ENCODE assay signal across 9 cellular contexts in the genomic region with DNA sequence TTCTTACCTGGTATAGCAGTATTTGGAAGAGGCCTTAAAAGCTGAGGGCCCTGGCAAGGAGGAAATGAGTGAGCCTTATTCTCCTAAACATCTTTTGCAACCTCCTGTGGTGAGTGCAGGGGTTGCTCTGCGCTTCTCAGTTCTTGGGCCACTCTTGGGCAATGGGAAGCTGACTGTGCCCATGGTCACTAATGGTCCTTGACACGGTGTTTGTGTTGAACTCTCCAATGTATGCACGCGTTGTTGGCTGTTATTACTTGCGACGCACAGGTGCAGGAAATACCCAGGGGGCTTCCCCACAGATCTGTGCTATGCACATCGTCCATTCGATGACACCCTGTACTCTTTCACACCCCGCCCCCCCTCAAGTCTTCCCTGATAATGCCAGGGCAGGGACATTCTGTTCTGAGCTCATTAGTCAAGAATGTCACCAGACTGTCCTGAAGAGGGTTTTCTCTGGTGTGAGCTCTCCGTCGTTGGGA.
DNase-seq lines count a peak whose midpoint lies in the region; ATAC-seq, FAIRE-seq and TF ChIP-seq lines count a peak whose summit lies in the region.
"Had no signal": no experiment of that assay in that cellular context is flagged by ENCODE, and none has a peak within 500 bp of the region (broad histone marks: within the 10 kb centered on the region; RNA-seq: fewer than 3 reads in every experiment).

No MANE protein-coding gene starts in this region.

- intact Hi-C loops in OCI-LY7 (cut with micrococcal nuclease; ENCODE audit: unreplicated experiment) = no loop called here

- no peak for TF ChIP-seq RAD21 in A549 (conservative IDR thresholded peaks at IDR 0.05 in 1 of 2, IDR thresholded peaks at IDR 0.05 in 1 of 2)

- ATAC-seq in A549 (0 out of 6 replicates have a peak, but pooled peaks of 1 of the 2 experiments have one; percentile 7), GM19023 (IDR thresholded peaks at IDR 0.05; ENCODE audit: unreplicated experiment) (peak; percentile 80), HG02943 (IDR thresholded peaks at IDR 0.05; ENCODE audit: low read depth, unreplicated experiment) (peak; percentile 60)

- no peak overlapping the region for H3K4me3 ChIP-seq in A549
- H3K4me3 ChIP-seq in OCI-LY7 (ENCODE audit: low read depth, low read length, poor library complexity, severe bottlenecking) = no peak overlapping the region
- H3K4me3 ChIP-seq in CD8-positive, alpha-beta memory T cell (ENCODE audit: low read length) = no peak overlapping the region

- no peaks in the 10 kb centered on the region for H4K20me1 ChIP-seq in OCI-LY7 (ENCODE audit: insufficient read depth, low read length)

- H3K79me2 ChIP-seq in OCI-LY7 (ENCODE audit: insufficient read depth, low read depth, low read length) = no peaks in the 10 kb centered on the region

- no peak overlapping the region for H3K27ac Mint-ChIP-seq in CD8-positive, alpha-beta memory T cell

- DNase-seq in A549 (ENCODE audit: low read depth in 1 of 2, low spot score in 1 of 2) (peak in 1 of 2 experiments; percentile 66), OCI-LY7 (ENCODE audit: low spot score) (peak; percentile 12), NCI-H128 (lab: John Stamatoyannopoulos, UW; ENCODE audit: unreplicated experiment) (no peak), ureter (ENCODE audit: low spot score) (no peak), NCI-H345 treated with DMSO at 0.1 percent for 48 hours (lab: John Stamatoyannopoulos, UW; ENCODE audit: unreplicated experiment) (no peak)
- DNase-seq in CD8-positive, alpha-beta memory T cell = no peak
- DNase-seq: RPMI8226 had no signal

- no peak overlapping the region for H2AFZ ChIP-seq in OCI-LY7 (ENCODE audit: low read length)

- H3K27ac ChIP-seq in A549 (peak overlapping the region; percentile 71 to 92), OCI-LY7 (ENCODE audit: low read depth, low read length, poor library complexity, severe bottlenecking) (no peak overlapping the region)
- H3K27ac ChIP-seq in CD8-positive, alpha-beta memory T cell (ENCODE audit: low read depth, low read length) = no peak overlapping the region

- H3K9me3 Mint-ChIP-seq in CD8-positive, alpha-beta memory T cell = no peaks in the 10 kb centered on the region

- POLR2A ChIA-PET in A549 (lab: Yijun Ruan, JAX) = interaction anchor here (1.1 kb wide), 1 partner anchor 79 kb away, joined by 3 read pairs; no protein-coding TSS in a partner anchor
- POLR2A ChIA-PET in OCI-LY7 (lab: Charles Lee) = interaction anchor here (0.6 kb wide), 2 partner anchors 137 to 304 kb away, joined by 3 read pairs; no protein-coding TSS in a partner anchor
- POLR2A ChIA-PET in CD8-positive, alpha-beta memory T cell (lab: Charles Lee) = no interaction called here

- no peaks in the 10 kb centered on the region for H3K27me3 ChIP-seq in CD8-positive, alpha-beta memory T cell (ENCODE audit: insufficient read depth, low read length, poor library complexity, severe bottlenecking)

- TF ChIP-seq EP300 in A549 (IDR thresholded peaks at IDR 0.05) = no peak

- H3K4me1 ChIP-seq in A549 (peaks cover 63% of the 10 kb centered on the region), OCI-LY7 (ENCODE audit: insufficient read depth, low read length, poor library complexity, severe bottlenecking) (no peaks in the 10 kb centered on the region)
- no peaks in the 10 kb centered on the region for H3K4me1 ChIP-seq in CD8-positive, alpha-beta memory T cell (ENCODE audit: insufficient read depth, low read length)

- no peak overlapping the region for H3K4me3 Mint-ChIP-seq in CD8-positive, alpha-beta memory T cell

- no peak for TF ChIP-seq CTCF in A549 (IDR thresholded peaks at IDR 0.05)
- no peak for TF ChIP-seq CTCF in OCI-LY7 (conservative IDR thresholded peaks at IDR 0.05; ENCODE audit: low read length)

- peaks cover 0 to 1% (median 0%) of the 10 kb centered on the region in 3 donors for H3K36me3 Mint-ChIP-seq in CD8-positive, alpha-beta memory T cell

- TF ChIP-seq POLR2A in A549 (IDR thresholded peaks at IDR 0.05; ENCODE audit: low read length) = no peak

- H3K36me3 ChIP-seq in OCI-LY7 (ENCODE audit: insufficient read depth, low read length) = no peaks in the 10 kb centered on the region
- H3K36me3 ChIP-seq in CD8-positive, alpha-beta memory T cell (ENCODE audit: insufficient read depth, low read length) = no peaks in the 10 kb centered on the region

- FAIRE-seq in A549 (lab: Jason Lieb, UNC) = no peak

- no TSS peak for BruUV-seq in OCI-LY7 (replicated peaks; lab: Mats Ljungman, UMichigan)

- CTCF ChIA-PET in A549 (lab: Yijun Ruan, JAX) = interaction anchor here (1.0 kb wide), 1 partner anchor 112 kb away, joined by 3 read pairs; no protein-coding TSS in a partner anchor
- CTCF ChIA-PET in OCI-LY7 (lab: Charles Lee; ENCODE audit: unreplicated experiment) = no interaction called here
- CTCF ChIA-PET in CD8-positive, alpha-beta memory T cell (lab: Charles Lee) = no interaction called here

- H3K4me2 ChIP-seq in A549 (peak overlapping the region; percentile 63; the same call in 1 of the 3 replicates), OCI-LY7 (ENCODE audit: low read length) (no peak overlapping the region)

- 75% methylated on average over 11 of the region's 11 CpGs for WGBS in A549 (ENCODE audit: missing lambda C conversion rate)

- H3K9me3 ChIP-seq in A549 (no peaks in the 10 kb centered on the region), OCI-LY7 (ENCODE audit: low read length) (no peaks in the 10 kb centered on the region)
- H3K9me3 ChIP-seq in CD8-positive, alpha-beta memory T cell (ENCODE audit: low read length) = no peaks in the 10 kb centered on the region

- no peaks in the 10 kb centered on the region for H3K4me1 Mint-ChIP-seq in CD8-positive, alpha-beta memory T cell

- no peaks in the 10 kb centered on the region for H3K9me2 ChIP-seq in OCI-LY7 (ENCODE audit: insufficient read depth, low read length)

- peaks cover 0 to 2% of the 10 kb centered on the region in 2 donors for H3K27me3 Mint-ChIP-seq in CD8-positive, alpha-beta memory T cell

TF ChIP-seq in A549, 52 proteins besides CTCF, POLR2A, EP300 and RAD21:
- no peak for TF ChIP-seq CEBPB (IDR thresholded peaks at IDR 0.05)
- TF ChIP-seq RNF2 (IDR thresholded peaks at IDR 0.05; ENCODE audit: borderline replicate concordance, low read depth) = no peak
- TF ChIP-seq, protein P1, sequence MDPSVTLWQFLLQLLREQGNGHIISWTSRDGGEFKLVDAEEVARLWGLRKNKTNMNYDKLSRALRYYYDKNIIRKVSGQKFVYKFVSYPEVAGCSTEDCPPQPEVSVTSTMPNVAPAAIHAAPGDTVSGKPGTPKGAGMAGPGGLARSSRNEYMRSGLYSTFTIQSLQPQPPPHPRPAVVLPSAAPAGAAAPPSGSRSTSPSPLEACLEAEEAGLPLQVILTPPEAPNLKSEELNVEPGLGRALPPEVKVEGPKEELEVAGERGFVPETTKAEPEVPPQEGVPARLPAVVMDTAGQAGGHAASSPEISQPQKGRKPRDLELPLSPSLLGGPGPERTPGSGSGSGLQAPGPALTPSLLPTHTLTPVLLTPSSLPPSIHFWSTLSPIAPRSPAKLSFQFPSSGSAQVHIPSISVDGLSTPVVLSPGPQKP (IDR thresholded peaks at IDR 0.05; ENCODE audit: low read depth, low read length) = no peak
- no peak for TF ChIP-seq MYC (IDR thresholded peaks at IDR 0.05; ENCODE audit: borderline replicate concordance, low read length)
- TF ChIP-seq CBX2 (IDR thresholded peaks at IDR 0.05; ENCODE audit: borderline replicate concordance, low read depth) = no peak
- no peak for TF ChIP-seq FOSB (CRISPR knock-in tag; IDR thresholded peaks at IDR 0.05)
- TF ChIP-seq RCOR1 (IDR thresholded peaks at IDR 0.05; ENCODE audit: low read depth, low read length) = no peak
- TF ChIP-seq FOXS1 (CRISPR knock-in tag; IDR thresholded peaks at IDR 0.05) = no peak
- TF ChIP-seq, protein P2, sequence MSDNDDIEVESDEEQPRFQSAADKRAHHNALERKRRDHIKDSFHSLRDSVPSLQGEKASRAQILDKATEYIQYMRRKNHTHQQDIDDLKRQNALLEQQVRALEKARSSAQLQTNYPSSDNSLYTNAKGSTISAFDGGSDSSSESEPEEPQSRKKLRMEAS (IDR thresholded peaks at IDR 0.05) = no peak
- no peak for TF ChIP-seq FOSL2 (IDR thresholded peaks at IDR 0.05)
- no peak for TF ChIP-seq FOSL2 (CRISPR knock-in tag; IDR thresholded peaks at IDR 0.05)
- no peak; the same call in 2 of the 3 replicates for TF ChIP-seq SMC3 (IDR thresholded peaks at IDR 0.05)
- TF ChIP-seq, protein P3, sequence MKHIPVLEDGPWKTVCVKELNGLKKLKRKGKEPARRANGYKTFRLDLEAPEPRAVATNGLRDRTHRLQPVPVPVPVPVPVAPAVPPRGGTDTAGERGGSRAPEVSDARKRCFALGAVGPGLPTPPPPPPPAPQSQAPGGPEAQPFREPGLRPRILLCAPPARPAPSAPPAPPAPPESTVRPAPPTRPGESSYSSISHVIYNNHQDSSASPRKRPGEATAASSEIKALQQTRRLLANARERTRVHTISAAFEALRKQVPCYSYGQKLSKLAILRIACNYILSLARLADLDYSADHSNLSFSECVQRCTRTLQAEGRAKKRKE (CRISPR knock-in tag; IDR thresholded peaks at IDR 0.05; ENCODE audit: low read depth) = no peak
- TF ChIP-seq HOXB5 (CRISPR knock-in tag; IDR thresholded peaks at IDR 0.05) = no peak
- TF ChIP-seq ZFP36 (IDR thresholded peaks at IDR 0.05; ENCODE audit: borderline replicate concordance, partially characterized antibody) = no peak

Comparison
In these comparisons a context has a peak if more than half of its experiments do, and no peak if none do; other contexts are left out.
1. H3K27ac ChIP-seq: peak in A549 (2 of 2); none in OCI-LY7 (single experiment) and CD8-positive, alpha-beta memory T cell (single experiment).